Comparison of ENCODE assay signal across 14 cellular contexts in genomic region chr4:74235135-74235534, GRCh38.
DNase-seq lines count a peak whose midpoint lies in the region; ATAC-seq and TF ChIP-seq lines count a peak whose summit lies in the region.
"Had no signal": no experiment of that assay in that cellular context is flagged by ENCODE, and none has a peak within 500 bp of the region (broad histone marks: within the 10 kb centered on the region; RNA-seq: fewer than 3 reads in every experiment).

No MANE protein-coding gene starts in this region.

- DNase-seq in SKM-1 (lab: John Stamatoyannopoulos, UW; ENCODE audit: unreplicated experiment) (peak; percentile 44), NCI-H1417 (lab: John Stamatoyannopoulos, UW) (no peak), H9 (no peak), tibial artery (no peak)
- no peak for DNase-seq in activated CD4-positive, alpha-beta memory T cell treated with anti-CD3 and anti-CD28 coated beads for 36 hours
- DNase-seq: activated CD8-positive, alpha-beta T cell treated with anti-CD3 and anti-CD28 coated beads, Interleukin-2, amount 10 ng/mL, durations not matched to agents 7 days and 5 days; CD4-positive, alpha-beta T cell; HFFc6; NCI-H526; T-cell had no signal

- no peak overlapping the region for H4K91ac ChIP-seq in H9 (ENCODE audit: insufficient read length, low read depth, low read length)

- no peak overlapping the region for H3K27ac ChIP-seq in H9 (ENCODE audit: insufficient read length, low read depth, low read length)
- H3K27ac ChIP-seq in tibial artery = no peak overlapping the region

- H3K9me3 Mint-ChIP-seq in H9 = no peaks in the 10 kb centered on the region
- H3K9me3 Mint-ChIP-seq in activated CD4-positive, alpha-beta memory T cell treated with anti-CD3 and anti-CD28 coated beads for 36 hours = no peaks in the 10 kb centered on the region
- H3K9me3 Mint-ChIP-seq: T-cell had no signal

- H3K9me3 ChIP-seq in H9 (ENCODE audit: control insufficient read depth, low read depth, low read length) = no peaks in the 10 kb centered on the region
- no peaks in the 10 kb centered on the region for H3K9me3 ChIP-seq in tibial artery

- H3K79me2 ChIP-seq in H9 (ENCODE audit: insufficient read depth, low read length) = no peaks in the 10 kb centered on the region

- H3K4me1 ChIP-seq in H9 (ENCODE audit: insufficient read depth, low read length) (no peaks in the 10 kb centered on the region), tibial artery (no peaks in the 10 kb centered on the region)

- H2BK120ac ChIP-seq in H9 (ENCODE audit: low read depth, low read length, poor library complexity, severe bottlenecking) = no peak overlapping the region

- no peak overlapping the region for H2BK5ac ChIP-seq in H9 (ENCODE audit: insufficient read length, low read length)

- no peak overlapping the region for H3K4me3 Mint-ChIP-seq in H9
- H3K4me3 Mint-ChIP-seq in activated CD4-positive, alpha-beta memory T cell treated with anti-CD3 and anti-CD28 coated beads for 36 hours = no peak overlapping the region
- H3K4me3 Mint-ChIP-seq: activated CD8-positive, alpha-beta T cell treated with anti-CD3 and anti-CD28 coated beads, Interleukin-2, amount 10 ng/mL, durations not matched to agents 7 days and 5 days; activated naive CD8-positive, alpha-beta T cell; CD4-positive, alpha-beta T cell; HFFc6; T-cell had no signal

- no peak for TF ChIP-seq CTCF in H9 (conservative IDR thresholded peaks at IDR 0.05)
- no peak for TF ChIP-seq CTCF in tibial artery (IDR thresholded peaks at IDR 0.05)

- no peaks in the 10 kb centered on the region for H3K23me2 ChIP-seq in H9 (ENCODE audit: insufficient read length, low read depth, low read length, poor library complexity, severe bottlenecking)

- H3K79me1 ChIP-seq in H9 (ENCODE audit: insufficient read depth, low read depth, low read length, poor library complexity, severe bottlenecking) = no peaks in the 10 kb centered on the region

- POLR2A ChIA-PET in activated CD4-positive, alpha-beta memory T cell treated with anti-CD3 and anti-CD28 coated beads for 36 hours (lab: Charles Lee) = no interaction called here

- ATAC-seq in GM18873 (IDR thresholded peaks at IDR 0.05; ENCODE audit: low FRiP score, unreplicated experiment) (peak; percentile 78), GM21723 (IDR thresholded peaks at IDR 0.05; ENCODE audit: unreplicated experiment) (peak; percentile 81), HG03342 (IDR thresholded peaks at IDR 0.05; ENCODE audit: unreplicated experiment) (peak; percentile 91)
- ATAC-seq: activated CD8-positive, alpha-beta T cell treated with anti-CD3 and anti-CD28 coated beads, Interleukin-2, amount 10 ng/mL, durations not matched to agents 7 days and 5 days; T-cell had no signal

- no peak overlapping the region for H4K5ac ChIP-seq in H9 (ENCODE audit: insufficient read length, low read depth, low read length)

- H2AFZ ChIP-seq in H9 (ENCODE audit: low read length) = no peak overlapping the region

- no peaks in the 10 kb centered on the region for H3K36me3 ChIP-seq in tibial artery

- H2BK12ac ChIP-seq in H9 (ENCODE audit: insufficient read length, low read depth, low read length) = no peak overlapping the region

- H3K4me2 ChIP-seq in H9 (ENCODE audit: insufficient read depth, insufficient read length, low read length) = no peak overlapping the region

- no peak overlapping the region for H3K14ac ChIP-seq in H9 (ENCODE audit: insufficient read depth, low read length)

- H3K4me3 ChIP-seq in tibial artery = no peak overlapping the region

- no peak overlapping the region for H3K18ac ChIP-seq in H9 (ENCODE audit: insufficient read length, low read depth, low read length)

- no peak overlapping the region for H2BK20ac ChIP-seq in H9 (ENCODE audit: low read depth, low read length, poor library complexity, severe bottlenecking)

- H3K36me3 Mint-ChIP-seq in H9 (ENCODE audit: insufficient read depth in 1 of 3, low read depth in 3 of 3) = no peaks in the 10 kb centered on the region
- H3K36me3 Mint-ChIP-seq in activated CD4-positive, alpha-beta memory T cell treated with anti-CD3 and anti-CD28 coated beads for 36 hours = no peaks in the 10 kb centered on the region

- no peaks in the 10 kb centered on the region for H3K4me1 Mint-ChIP-seq in H9
- H3K4me1 Mint-ChIP-seq in activated CD4-positive, alpha-beta memory T cell treated with anti-CD3 and anti-CD28 coated beads for 36 hours (ENCODE audit: low read depth) = no peaks in the 10 kb centered on the region

- no peaks in the 10 kb centered on the region for H3K27me3 ChIP-seq in H9 (ENCODE audit: insufficient read depth, low read length)
- H3K27me3 ChIP-seq in tibial artery = no peaks in the 10 kb centered on the region

- no peak overlapping the region for H3K23ac ChIP-seq in H9 (ENCODE audit: insufficient read length, low read depth, low read length)

- CTCF ChIA-PET in activated CD4-positive, alpha-beta memory T cell treated with anti-CD3 and anti-CD28 coated beads for 36 hours (lab: Charles Lee) = no interaction called here

- H3K56ac ChIP-seq in H9 (ENCODE audit: insufficient read length, low read depth, low read length) = no peak overlapping the region

- no peak overlapping the region for H3K4ac ChIP-seq in H9 (ENCODE audit: low read depth, low read length)

- H2AK5ac ChIP-seq in H9 (ENCODE audit: insufficient read length, low read length) = no peak overlapping the region

- no peak overlapping the region for H3K27ac Mint-ChIP-seq in H9
- H3K27ac Mint-ChIP-seq in activated CD4-positive, alpha-beta memory T cell treated with anti-CD3 and anti-CD28 coated beads for 36 hours = no peak overlapping the region
- H3K27ac Mint-ChIP-seq: activated CD8-positive, alpha-beta T cell treated with anti-CD3 and anti-CD28 coated beads, Interleukin-2, amount 10 ng/mL, durations not matched to agents 7 days and 5 days; activated naive CD8-positive, alpha-beta T cell; CD4-positive, alpha-beta T cell; HFFc6; T-cell had no signal

- intact Hi-C loops in tibial artery (cut with DNase I; ENCODE audit: low total_unique reads) = no loop called here
- intact Hi-C loops in activated CD4-positive, alpha-beta memory T cell treated with anti-CD3 and anti-CD28 coated beads for 36 hours (cut with micrococcal nuclease) = no loop called here

- H3K27me3 Mint-ChIP-seq in H9 (ENCODE audit: low read depth) = no peaks in the 10 kb centered on the region
- no peaks in the 10 kb centered on the region for H3K27me3 Mint-ChIP-seq in activated CD4-positive, alpha-beta memory T cell treated with anti-CD3 and anti-CD28 coated beads for 36 hours
- H3K27me3 Mint-ChIP-seq: activated naive CD8-positive, alpha-beta T cell; CD4-positive, alpha-beta T cell; T-cell had no signal

- H4K8ac ChIP-seq in H9 (replicated peaks; ENCODE audit: insufficient read length, low read depth, low read length) = no peak overlapping the region

- no peaks in the 10 kb centered on the region for H4K20me1 ChIP-seq in H9 (ENCODE audit: control insufficient read depth, insufficient read depth, insufficient read length)

- H3K9ac ChIP-seq in H9 (ENCODE audit: extremely low read depth, insufficient read length, low read length) = no peak overlapping the region

- no peak overlapping the region for H2BK15ac ChIP-seq in H9 (ENCODE audit: low read depth, low read length)

- H3T11ph ChIP-seq in H9 (ENCODE audit: low read length) = no peak overlapping the region
